Comparison of ENCODE assay signal across 2 cellular contexts in the genomic region with DNA sequence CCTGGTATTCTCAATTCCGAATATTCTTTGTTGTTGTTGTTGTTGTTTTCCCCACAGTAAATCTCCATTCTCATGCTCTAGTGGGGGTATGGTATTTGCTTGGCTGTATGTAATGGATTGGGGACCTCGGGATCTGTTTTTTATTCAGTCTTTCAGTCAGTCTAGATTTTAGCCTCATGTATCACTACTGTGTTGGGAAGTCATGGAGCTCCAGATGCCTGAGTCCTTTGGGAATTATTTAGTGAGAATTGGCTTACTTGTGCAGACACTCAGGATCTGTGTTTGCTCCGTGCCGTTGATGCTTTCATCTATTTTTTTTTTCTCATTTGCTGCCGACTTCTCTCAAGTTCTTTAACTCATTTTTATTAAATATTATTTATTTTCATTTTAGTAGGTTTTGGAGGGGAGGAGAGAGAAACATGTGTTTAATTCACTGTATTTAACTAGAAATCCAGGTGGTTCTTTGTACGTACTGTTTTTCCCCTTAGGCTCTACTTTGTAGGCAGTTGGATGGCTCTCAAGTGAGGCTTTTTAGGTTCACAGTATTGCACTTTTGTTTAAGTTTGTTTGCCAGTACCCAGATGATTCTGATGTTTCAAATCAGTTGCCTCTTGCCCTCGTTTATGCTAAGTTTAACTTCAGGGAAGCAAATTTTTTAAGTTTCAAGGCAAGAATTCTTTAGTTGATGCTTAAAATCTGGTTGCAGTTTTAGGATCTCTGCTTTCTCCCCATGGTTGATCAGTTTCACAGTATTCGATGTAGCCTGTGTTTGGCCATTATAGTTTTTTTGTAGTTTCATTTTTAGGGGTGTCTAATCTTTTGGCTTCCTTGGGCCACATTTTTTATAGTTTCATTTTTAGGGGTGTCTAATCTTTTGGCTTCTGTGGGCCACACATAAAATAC.
TF ChIP-seq lines count a peak whose summit lies in the region.

No MANE protein-coding gene starts in this region.

TF ChIP-seq in A549, 52 proteins besides CTCF, POLR2A, EP300 and RAD21 (continued from another document):
- TF ChIP-seq, protein P1, sequence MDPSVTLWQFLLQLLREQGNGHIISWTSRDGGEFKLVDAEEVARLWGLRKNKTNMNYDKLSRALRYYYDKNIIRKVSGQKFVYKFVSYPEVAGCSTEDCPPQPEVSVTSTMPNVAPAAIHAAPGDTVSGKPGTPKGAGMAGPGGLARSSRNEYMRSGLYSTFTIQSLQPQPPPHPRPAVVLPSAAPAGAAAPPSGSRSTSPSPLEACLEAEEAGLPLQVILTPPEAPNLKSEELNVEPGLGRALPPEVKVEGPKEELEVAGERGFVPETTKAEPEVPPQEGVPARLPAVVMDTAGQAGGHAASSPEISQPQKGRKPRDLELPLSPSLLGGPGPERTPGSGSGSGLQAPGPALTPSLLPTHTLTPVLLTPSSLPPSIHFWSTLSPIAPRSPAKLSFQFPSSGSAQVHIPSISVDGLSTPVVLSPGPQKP (IDR thresholded peaks at IDR 0.05; ENCODE audit: low read depth, low read length) = no peak
- TF ChIP-seq ZC3H11A (IDR thresholded peaks at IDR 0.05) (no peak), RFX5 (IDR thresholded peaks at IDR 0.05) (no peak)

TF ChIP-seq in HEK293T, 16 proteins besides CTCF, POLR2A, EP300 and RAD21 (continued from another document):
- TF ChIP-seq LEF1 (IDR thresholded peaks at IDR 0.05; ENCODE audit: borderline replicate concordance) (no peak), CTBP1 (IDR thresholded peaks at IDR 0.05; ENCODE audit: borderline replicate concordance) (no peak)
